ENCODE assay signal across 1 cellular context in the genomic region with DNA sequence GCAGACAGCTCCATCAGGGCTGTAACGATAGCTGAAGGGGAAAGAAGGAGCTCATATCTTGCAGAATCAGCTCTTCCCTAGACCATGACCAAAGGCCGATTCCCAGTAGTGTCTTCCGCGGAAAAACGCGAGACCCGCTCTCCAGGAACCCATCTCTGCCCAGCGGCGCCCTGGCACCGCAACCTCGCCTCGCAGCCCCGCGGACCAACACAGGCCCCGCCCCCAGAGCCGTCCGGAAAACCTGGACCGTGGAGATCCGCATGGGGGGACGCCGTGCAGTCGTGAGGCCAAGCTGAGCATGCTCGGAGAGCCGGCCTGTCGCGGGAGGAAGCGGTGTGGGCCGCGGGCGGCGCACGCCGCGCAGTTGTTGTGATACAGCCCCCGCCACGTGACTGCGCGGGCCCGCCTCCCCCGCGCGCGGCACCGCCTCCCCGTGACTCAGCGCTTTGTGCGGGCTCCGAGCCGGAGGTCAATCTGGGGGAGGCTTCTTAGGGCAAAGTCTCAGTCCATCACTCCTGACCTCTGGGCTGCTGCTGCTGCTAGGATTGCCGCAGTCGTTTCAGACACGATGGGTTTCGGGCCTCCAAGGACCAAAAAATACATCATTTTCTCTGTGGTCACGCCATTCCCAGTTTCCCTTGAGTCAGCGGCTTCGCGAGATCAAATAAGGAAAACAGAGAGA.
TF ChIP-seq lines count a peak whose summit lies in the region.

No MANE protein-coding gene starts in this region.

TF ChIP-seq in GM12878, 131 proteins besides CTCF, POLR2A, EP300 and RAD21 (continued from another document and continues in another):
- TF ChIP-seq, protein P1, sequence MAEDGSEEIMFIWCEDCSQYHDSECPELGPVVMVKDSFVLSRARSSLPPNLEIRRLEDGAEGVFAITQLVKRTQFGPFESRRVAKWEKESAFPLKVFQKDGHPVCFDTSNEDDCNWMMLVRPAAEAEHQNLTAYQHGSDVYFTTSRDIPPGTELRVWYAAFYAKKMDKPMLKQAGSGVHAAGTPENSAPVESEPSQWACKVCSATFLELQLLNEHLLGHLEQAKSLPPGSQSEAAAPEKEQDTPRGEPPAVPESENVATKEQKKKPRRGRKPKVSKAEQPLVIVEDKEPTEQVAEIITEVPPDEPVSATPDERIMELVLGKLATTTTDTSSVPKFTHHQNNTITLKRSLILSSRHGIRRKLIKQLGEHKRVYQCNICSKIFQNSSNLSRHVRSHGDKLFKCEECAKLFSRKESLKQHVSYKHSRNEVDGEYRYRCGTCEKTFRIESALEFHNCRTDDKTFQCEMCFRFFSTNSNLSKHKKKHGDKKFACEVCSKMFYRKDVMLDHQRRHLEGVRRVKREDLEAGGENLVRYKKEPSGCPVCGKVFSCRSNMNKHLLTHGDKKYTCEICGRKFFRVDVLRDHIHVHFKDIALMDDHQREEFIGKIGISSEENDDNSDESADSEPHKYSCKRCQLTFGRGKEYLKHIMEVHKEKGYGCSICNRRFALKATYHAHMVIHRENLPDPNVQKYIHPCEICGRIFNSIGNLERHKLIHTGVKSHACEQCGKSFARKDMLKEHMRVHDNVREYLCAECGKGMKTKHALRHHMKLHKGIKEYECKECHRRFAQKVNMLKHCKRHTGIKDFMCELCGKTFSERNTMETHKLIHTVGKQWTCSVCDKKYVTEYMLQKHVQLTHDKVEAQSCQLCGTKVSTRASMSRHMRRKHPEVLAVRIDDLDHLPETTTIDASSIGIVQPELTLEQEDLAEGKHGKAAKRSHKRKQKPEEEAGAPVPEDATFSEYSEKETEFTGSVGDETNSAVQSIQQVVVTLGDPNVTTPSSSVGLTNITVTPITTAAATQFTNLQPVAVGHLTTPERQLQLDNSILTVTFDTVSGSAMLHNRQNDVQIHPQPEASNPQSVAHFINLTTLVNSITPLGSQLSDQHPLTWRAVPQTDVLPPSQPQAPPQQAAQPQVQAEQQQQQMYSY (CRISPR knock-in tag; IDR thresholded peaks at IDR 0.05): no peak
- TF ChIP-seq SMARCA5 (IDR thresholded peaks at IDR 0.05): no peak
- TF ChIP-seq CREM (IDR thresholded peaks at IDR 0.05; ENCODE audit: low read depth): peak; percentile 76
- TF ChIP-seq HDAC2 (IDR thresholded peaks at IDR 0.05): no peak
- no peak for TF ChIP-seq BCL11A (IDR thresholded peaks at IDR 0.05; ENCODE audit: low read depth, low read length)
- TF ChIP-seq RUNX3 (IDR thresholded peaks at IDR 0.05; ENCODE audit: low read length): peak; percentile 32; the same call in 1 of the 2 replicates
- peak; percentile 38 for TF ChIP-seq DPF2 (IDR thresholded peaks at IDR 0.05)
- TF ChIP-seq ZNF622 (IDR thresholded peaks at IDR 0.05): no peak
- no peak; the same call in 1 of the 2 replicates for TF ChIP-seq STAT1 (conservative IDR thresholded peaks at IDR 0.05)
- TF ChIP-seq, protein P2, sequence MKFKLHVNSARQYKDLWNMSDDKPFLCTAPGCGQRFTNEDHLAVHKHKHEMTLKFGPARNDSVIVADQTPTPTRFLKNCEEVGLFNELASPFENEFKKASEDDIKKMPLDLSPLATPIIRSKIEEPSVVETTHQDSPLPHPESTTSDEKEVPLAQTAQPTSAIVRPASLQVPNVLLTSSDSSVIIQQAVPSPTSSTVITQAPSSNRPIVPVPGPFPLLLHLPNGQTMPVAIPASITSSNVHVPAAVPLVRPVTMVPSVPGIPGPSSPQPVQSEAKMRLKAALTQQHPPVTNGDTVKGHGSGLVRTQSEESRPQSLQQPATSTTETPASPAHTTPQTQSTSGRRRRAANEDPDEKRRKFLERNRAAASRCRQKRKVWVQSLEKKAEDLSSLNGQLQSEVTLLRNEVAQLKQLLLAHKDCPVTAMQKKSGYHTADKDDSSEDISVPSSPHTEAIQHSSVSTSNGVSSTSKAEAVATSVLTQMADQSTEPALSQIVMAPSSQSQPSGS (IDR thresholded peaks at IDR 0.05; ENCODE audit: low read length): no peak
- peak; percentile 92 to 97 for TF ChIP-seq BHLHE40 (IDR thresholded peaks at IDR 0.05; ENCODE audit: borderline replicate concordance in 1 of 2, low read depth in 2 of 2, low read length in 1 of 2)
- TF ChIP-seq POLR2AphosphoS5 (IDR thresholded peaks at IDR 0.05; ENCODE audit: low read length): no peak
- TF ChIP-seq ZSCAN29 (IDR thresholded peaks at IDR 0.05): peak; percentile 71; the same call in 1 of the 2 replicates
- no peak for TF ChIP-seq SMC3 (IDR thresholded peaks at IDR 0.05; ENCODE audit: borderline replicate concordance, low read length)
- TF ChIP-seq ZNF274 (IDR thresholded peaks at IDR 0.05; ENCODE audit: insufficient read depth, insufficient read length): no peak
- TF ChIP-seq WRNIP1 (IDR thresholded peaks at IDR 0.05; ENCODE audit: borderline replicate concordance, low read depth, low read length): no peak
- no peak for TF ChIP-seq SUPT20H (IDR thresholded peaks at IDR 0.05; ENCODE audit: borderline replicate concordance, control insufficient read depth, low read depth, low read length)
- TF ChIP-seq, protein P3, sequence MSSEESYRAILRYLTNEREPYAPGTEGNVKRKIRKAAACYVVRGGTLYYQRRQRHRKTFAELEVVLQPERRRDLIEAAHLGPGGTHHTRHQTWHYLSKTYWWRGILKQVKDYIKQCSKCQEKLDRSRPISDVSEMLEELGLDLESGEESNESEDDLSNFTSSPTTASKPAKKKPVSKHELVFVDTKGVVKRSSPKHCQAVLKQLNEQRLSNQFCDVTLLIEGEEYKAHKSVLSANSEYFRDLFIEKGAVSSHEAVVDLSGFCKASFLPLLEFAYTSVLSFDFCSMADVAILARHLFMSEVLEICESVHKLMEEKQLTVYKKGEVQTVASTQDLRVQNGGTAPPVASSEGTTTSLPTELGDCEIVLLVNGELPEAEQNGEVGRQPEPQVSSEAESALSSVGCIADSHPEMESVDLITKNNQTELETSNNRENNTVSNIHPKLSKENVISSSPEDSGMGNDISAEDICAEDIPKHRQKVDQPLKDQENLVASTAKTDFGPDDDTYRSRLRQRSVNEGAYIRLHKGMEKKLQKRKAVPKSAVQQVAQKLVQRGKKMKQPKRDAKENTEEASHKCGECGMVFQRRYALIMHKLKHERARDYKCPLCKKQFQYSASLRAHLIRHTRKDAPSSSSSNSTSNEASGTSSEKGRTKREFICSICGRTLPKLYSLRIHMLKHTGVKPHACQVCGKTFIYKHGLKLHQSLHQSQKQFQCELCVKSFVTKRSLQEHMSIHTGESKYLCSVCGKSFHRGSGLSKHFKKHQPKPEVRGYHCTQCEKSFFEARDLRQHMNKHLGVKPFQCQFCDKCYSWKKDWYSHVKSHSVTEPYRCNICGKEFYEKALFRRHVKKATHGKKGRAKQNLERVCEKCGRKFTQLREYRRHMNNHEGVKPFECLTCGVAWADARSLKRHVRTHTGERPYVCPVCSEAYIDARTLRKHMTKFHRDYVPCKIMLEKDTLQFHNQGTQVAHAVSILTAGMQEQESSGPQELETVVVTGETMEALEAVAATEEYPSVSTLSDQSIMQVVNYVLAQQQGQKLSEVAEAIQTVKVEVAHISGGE (CRISPR knock-in tag; IDR thresholded peaks at IDR 0.05): no peak
- no peak for TF ChIP-seq TCF3 (IDR thresholded peaks at IDR 0.05; ENCODE audit: borderline replicate concordance, insufficient read depth, low read depth, low read length)
- no peak for TF ChIP-seq TARDBP (IDR thresholded peaks at IDR 0.05; ENCODE audit: borderline replicate concordance)
- TF ChIP-seq, protein P4, sequence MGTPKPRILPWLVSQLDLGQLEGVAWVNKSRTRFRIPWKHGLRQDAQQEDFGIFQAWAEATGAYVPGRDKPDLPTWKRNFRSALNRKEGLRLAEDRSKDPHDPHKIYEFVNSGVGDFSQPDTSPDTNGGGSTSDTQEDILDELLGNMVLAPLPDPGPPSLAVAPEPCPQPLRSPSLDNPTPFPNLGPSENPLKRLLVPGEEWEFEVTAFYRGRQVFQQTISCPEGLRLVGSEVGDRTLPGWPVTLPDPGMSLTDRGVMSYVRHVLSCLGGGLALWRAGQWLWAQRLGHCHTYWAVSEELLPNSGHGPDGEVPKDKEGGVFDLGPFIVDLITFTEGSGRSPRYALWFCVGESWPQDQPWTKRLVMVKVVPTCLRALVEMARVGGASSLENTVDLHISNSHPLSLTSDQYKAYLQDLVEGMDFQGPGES (IDR thresholded peaks at IDR 0.05): no peak
- no peak for TF ChIP-seq PML (IDR thresholded peaks at IDR 0.05; ENCODE audit: low read length)
- no peak for TF ChIP-seq NFXL1 (IDR thresholded peaks at IDR 0.05; ENCODE audit: borderline replicate concordance)
- TF ChIP-seq, protein P5, sequence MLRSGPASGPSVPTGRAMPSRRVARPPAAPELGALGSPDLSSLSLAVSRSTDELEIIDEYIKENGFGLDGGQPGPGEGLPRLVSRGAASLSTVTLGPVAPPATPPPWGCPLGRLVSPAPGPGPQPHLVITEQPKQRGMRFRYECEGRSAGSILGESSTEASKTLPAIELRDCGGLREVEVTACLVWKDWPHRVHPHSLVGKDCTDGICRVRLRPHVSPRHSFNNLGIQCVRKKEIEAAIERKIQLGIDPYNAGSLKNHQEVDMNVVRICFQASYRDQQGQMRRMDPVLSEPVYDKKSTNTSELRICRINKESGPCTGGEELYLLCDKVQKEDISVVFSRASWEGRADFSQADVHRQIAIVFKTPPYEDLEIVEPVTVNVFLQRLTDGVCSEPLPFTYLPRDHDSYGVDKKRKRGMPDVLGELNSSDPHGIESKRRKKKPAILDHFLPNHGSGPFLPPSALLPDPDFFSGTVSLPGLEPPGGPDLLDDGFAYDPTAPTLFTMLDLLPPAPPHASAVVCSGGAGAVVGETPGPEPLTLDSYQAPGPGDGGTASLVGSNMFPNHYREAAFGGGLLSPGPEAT (IDR thresholded peaks at IDR 0.05; ENCODE audit: low read depth): peak; percentile 84
- no peak for TF ChIP-seq STAT3 (IDR thresholded peaks at IDR 0.05; ENCODE audit: low read depth, low read length)
- TF ChIP-seq FOXM1 (IDR thresholded peaks at IDR 0.05; ENCODE audit: low read depth, low read length): no peak
- TF ChIP-seq SREBF2 (IDR thresholded peaks at IDR 0.05; ENCODE audit: low read length): no peak
- TF ChIP-seq, protein P6, sequence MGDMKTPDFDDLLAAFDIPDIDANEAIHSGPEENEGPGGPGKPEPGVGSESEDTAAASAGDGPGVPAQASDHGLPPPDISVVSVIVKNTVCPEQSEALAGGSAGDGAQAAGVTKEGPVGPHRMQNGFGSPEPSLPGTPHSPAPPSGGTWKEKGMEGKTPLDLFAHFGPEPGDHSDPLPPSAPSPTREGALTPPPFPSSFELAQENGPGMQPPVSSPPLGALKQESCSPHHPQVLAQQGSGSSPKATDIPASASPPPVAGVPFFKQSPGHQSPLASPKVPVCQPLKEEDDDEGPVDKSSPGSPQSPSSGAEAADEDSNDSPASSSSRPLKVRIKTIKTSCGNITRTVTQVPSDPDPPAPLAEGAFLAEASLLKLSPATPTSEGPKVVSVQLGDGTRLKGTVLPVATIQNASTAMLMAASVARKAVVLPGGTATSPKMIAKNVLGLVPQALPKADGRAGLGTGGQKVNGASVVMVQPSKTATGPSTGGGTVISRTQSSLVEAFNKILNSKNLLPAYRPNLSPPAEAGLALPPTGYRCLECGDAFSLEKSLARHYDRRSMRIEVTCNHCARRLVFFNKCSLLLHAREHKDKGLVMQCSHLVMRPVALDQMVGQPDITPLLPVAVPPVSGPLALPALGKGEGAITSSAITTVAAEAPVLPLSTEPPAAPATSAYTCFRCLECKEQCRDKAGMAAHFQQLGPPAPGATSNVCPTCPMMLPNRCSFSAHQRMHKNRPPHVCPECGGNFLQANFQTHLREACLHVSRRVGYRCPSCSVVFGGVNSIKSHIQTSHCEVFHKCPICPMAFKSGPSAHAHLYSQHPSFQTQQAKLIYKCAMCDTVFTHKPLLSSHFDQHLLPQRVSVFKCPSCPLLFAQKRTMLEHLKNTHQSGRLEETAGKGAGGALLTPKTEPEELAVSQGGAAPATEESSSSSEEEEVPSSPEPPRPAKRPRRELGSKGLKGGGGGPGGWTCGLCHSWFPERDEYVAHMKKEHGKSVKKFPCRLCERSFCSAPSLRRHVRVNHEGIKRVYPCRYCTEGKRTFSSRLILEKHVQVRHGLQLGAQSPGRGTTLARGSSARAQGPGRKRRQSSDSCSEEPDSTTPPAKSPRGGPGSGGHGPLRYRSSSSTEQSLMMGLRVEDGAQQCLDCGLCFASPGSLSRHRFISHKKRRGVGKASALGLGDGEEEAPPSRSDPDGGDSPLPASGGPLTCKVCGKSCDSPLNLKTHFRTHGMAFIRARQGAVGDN (IDR thresholded peaks at IDR 0.05): peak; percentile 73
- TF ChIP-seq ATF7 (IDR thresholded peaks at IDR 0.05; ENCODE audit: low read depth): no peak
- TF ChIP-seq SIN3A (IDR thresholded peaks at IDR 0.05; ENCODE audit: low read depth, low read length): peak; percentile 71; the same call in 1 of the 2 replicates
- TF ChIP-seq, protein P7, sequence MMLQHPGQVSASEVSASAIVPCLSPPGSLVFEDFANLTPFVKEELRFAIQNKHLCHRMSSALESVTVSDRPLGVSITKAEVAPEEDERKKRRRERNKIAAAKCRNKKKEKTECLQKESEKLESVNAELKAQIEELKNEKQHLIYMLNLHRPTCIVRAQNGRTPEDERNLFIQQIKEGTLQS (IDR thresholded peaks at IDR 0.05; ENCODE audit: borderline replicate concordance, extremely low read depth, low read depth, low read length): peak; percentile 77; the same call in 1 of the 2 replicates
- 0 out of 2 replicates have a peak, but pooled peaks have one; percentile 12 for TF ChIP-seq ASH2L (IDR thresholded peaks at IDR 0.05; ENCODE audit: borderline replicate concordance, low read depth)
- TF ChIP-seq, protein P8, sequence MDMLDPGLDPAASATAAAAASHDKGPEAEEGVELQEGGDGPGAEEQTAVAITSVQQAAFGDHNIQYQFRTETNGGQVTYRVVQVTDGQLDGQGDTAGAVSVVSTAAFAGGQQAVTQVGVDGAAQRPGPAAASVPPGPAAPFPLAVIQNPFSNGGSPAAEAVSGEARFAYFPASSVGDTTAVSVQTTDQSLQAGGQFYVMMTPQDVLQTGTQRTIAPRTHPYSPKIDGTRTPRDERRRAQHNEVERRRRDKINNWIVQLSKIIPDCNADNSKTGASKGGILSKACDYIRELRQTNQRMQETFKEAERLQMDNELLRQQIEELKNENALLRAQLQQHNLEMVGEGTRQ (IDR thresholded peaks at IDR 0.05; ENCODE audit: borderline replicate concordance, low read depth, low read length): peak; percentile 84
- TF ChIP-seq CBX5 (IDR thresholded peaks at IDR 0.05; ENCODE audit: low read depth): no peak; the same call in 1 of the 2 replicates
- TF ChIP-seq, protein P9, sequence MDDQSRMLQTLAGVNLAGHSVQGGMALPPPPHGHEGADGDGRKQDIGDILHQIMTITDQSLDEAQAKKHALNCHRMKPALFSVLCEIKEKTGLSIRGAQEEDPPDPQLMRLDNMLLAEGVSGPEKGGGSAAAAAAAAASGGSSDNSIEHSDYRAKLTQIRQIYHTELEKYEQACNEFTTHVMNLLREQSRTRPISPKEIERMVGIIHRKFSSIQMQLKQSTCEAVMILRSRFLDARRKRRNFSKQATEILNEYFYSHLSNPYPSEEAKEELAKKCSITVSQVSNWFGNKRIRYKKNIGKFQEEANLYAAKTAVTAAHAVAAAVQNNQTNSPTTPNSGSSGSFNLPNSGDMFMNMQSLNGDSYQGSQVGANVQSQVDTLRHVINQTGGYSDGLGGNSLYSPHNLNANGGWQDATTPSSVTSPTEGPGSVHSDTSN (IDR thresholded peaks at IDR 0.05; ENCODE audit: insufficient replicate concordance, low read depth, low read length): no peak
- TF ChIP-seq SMAD1 (IDR thresholded peaks at IDR 0.05; ENCODE audit: low read depth, partially characterized antibody): no peak
- TF ChIP-seq, protein P10, sequence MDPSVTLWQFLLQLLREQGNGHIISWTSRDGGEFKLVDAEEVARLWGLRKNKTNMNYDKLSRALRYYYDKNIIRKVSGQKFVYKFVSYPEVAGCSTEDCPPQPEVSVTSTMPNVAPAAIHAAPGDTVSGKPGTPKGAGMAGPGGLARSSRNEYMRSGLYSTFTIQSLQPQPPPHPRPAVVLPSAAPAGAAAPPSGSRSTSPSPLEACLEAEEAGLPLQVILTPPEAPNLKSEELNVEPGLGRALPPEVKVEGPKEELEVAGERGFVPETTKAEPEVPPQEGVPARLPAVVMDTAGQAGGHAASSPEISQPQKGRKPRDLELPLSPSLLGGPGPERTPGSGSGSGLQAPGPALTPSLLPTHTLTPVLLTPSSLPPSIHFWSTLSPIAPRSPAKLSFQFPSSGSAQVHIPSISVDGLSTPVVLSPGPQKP (IDR thresholded peaks at IDR 0.05; ENCODE audit: low read depth, low read length): no peak
- no peak for TF ChIP-seq ZZZ3 (IDR thresholded peaks at IDR 0.05; ENCODE audit: control insufficient read depth, insufficient read length, low read depth)
